In the genomic region with DNA sequence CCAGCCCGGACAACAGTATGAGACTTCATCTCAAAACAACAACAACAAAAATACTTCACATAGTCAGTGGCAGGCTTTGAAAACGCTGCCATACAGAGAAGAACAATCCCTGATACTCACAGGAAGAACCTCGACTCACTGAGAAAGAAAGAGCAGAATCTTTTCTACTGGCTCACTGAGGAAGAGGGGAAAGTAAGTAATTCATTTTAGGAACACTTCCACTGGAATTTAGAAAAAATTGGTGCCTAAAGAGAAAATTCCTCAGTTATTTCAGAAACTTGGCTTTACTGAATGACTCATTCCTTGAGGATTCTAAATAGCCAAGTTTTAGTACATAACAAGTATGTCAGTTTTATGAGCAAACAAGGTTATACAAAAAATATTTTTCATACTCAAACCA, we compare ENCODE assay signal across 10 cellular contexts. TPM values are rescaled to one million over a fixed set of nuclear protein-coding genes. Genes with fewer than 3 reads are reported as not detected.
DNase-seq lines count a peak whose midpoint lies in the region; ATAC-seq and TF ChIP-seq lines count a peak whose summit lies in the region.
"Had no signal": no experiment of that assay in that cellular context is flagged by ENCODE, and none has a peak within 500 bp of the region (broad histone marks: within the 10 kb centered on the region; RNA-seq: fewer than 3 reads in every experiment).

No MANE protein-coding gene starts in this region.

- peak overlapping the region; percentile 22; the same call in 1 of the 2 replicates for H2AFZ ChIP-seq in DND-41 (ENCODE audit: low read depth, low read length)
- no peak overlapping the region for H2AFZ ChIP-seq in Loucy (ENCODE audit: low read length)

- H3K27me3 ChIP-seq in DND-41 (ENCODE audit: insufficient read depth, low read length, poor library complexity) (no peaks in the 10 kb centered on the region), Loucy (ENCODE audit: insufficient read depth, low read length, poor library complexity, severe bottlenecking) (no peaks in the 10 kb centered on the region), endodermal cell (ENCODE audit: control insufficient read depth, insufficient read depth, low read length, poor library complexity, severe bottlenecking) (no peaks in the 10 kb centered on the region), sigmoid colon (no peaks in the 10 kb centered on the region)

- H3K27me3 Mint-ChIP-seq in endodermal cell (ENCODE audit: insufficient read depth) (no peaks in the 10 kb centered on the region), Calu3 (ENCODE audit: unreplicated experiment) (no peaks in the 10 kb centered on the region)

- H3K9ac ChIP-seq in DND-41 (ENCODE audit: low read depth, low read length), result peak overlapping the region; percentile 47
- H3K9ac ChIP-seq in Loucy (ENCODE audit: low read depth, low read length, poor library complexity, severe bottlenecking), result no peak overlapping the region
- H3K9ac ChIP-seq in endodermal cell (ENCODE audit: extremely low read depth, low read length, poor library complexity, severe bottlenecking), result no peak overlapping the region

- H3K4me3 Mint-ChIP-seq in endodermal cell (no peak overlapping the region), Calu3 (ENCODE audit: low read depth, unreplicated experiment) (no peak overlapping the region)

- TF ChIP-seq POLR2A in sigmoid colon (IDR thresholded peaks at IDR 0.05), result no peak

- H3K36me3 Mint-ChIP-seq in endodermal cell (ENCODE audit: low read depth), result peaks cover 45% of the 10 kb centered on the region
- peaks cover 5% of the 10 kb centered on the region for H3K36me3 Mint-ChIP-seq in Calu3 (ENCODE audit: insufficient read depth, unreplicated experiment)

- CTCF ChIA-PET in Calu3 (lab: Charles Lee), result no interaction called here

- peak overlapping the region; percentile 79 for H3K27ac ChIP-seq in DND-41 (ENCODE audit: low read length)
- H3K27ac ChIP-seq in endodermal cell (ENCODE audit: low read depth, low read length), result no peak overlapping the region
- H3K27ac ChIP-seq in sigmoid colon, result peak overlapping the region in 3 of 4 donors; percentile 21 to 63 (median 57)

- H3K9me2 ChIP-seq in Loucy (replicated peaks; ENCODE audit: low read depth, low read length), result no peaks in the 10 kb centered on the region

- H3K27ac Mint-ChIP-seq in endodermal cell, result peak overlapping the region; percentile 49
- H3K27ac Mint-ChIP-seq in Calu3 (ENCODE audit: unreplicated experiment), result no peak overlapping the region

- peak; percentile 17; the same call in 1 of the 3 replicates for ATAC-seq in DND-41 (ENCODE audit: insufficient read depth, low read depth)

- no TSS peak for BruUV-seq in Calu3 (replicated peaks; lab: Mats Ljungman, UMichigan)

- H3K36me3 ChIP-seq in DND-41 (ENCODE audit: insufficient read depth, low read length) (peaks cover 63% of the 10 kb centered on the region), Loucy (ENCODE audit: insufficient read depth, low read length) (peaks cover 20% of the 10 kb centered on the region; the same call in 1 of the 2 replicates), endodermal cell (ENCODE audit: control insufficient read depth, insufficient read depth, low read length) (peaks cover 75% of the 10 kb centered on the region), sigmoid colon (peaks cover 0 to 25% (median 6%) of the 10 kb centered on the region in 4 donors)

- DNase-seq in DND-41, result no peak
- no peak for DNase-seq in endodermal cell
- no peak for DNase-seq in sigmoid colon
- no peak for DNase-seq in Calu3
- no peak for DNase-seq in HUDEP-2 (lab: John Stamatoyannopoulos, UW; ENCODE audit: unreplicated experiment in 76 of 76)
- DNase-seq in NCI-H1105 treated with DMSO at 0.1 percent for 48 hours (lab: John Stamatoyannopoulos, UW), result no peak
- DNase-seq in cerebellum (ENCODE audit: low spot score), result no peak
- DNase-seq: caudate nucleus, NCI-H2029 had no signal

- intact Hi-C loops in sigmoid colon (cut with DNase I), result loop anchor here (5.0 kb wide), 1 partner anchor 415 kb away; no protein-coding TSS in a partner anchor
- intact Hi-C loops in Calu3 (cut with micrococcal nuclease; ENCODE audit: unreplicated experiment), result loop anchor here (5.0 kb wide), 1 partner anchor 145 kb away; the partner anchor contains the start of gene GAB2

- H3K4me1 Mint-ChIP-seq in endodermal cell (peaks cover 21% of the 10 kb centered on the region), Calu3 (ENCODE audit: low read depth, unreplicated experiment) (no peaks in the 10 kb centered on the region)

- H3K79me2 ChIP-seq in DND-41 (ENCODE audit: insufficient read depth, low read length) (peaks cover 64% of the 10 kb centered on the region), Loucy (ENCODE audit: insufficient read depth, low read length) (peaks cover 35% of the 10 kb centered on the region)

- no peaks in the 10 kb centered on the region for H3K9me3 Mint-ChIP-seq in endodermal cell
- no peaks in the 10 kb centered on the region for H3K9me3 Mint-ChIP-seq in Calu3 (ENCODE audit: low read depth, unreplicated experiment)

- no peaks in the 10 kb centered on the region; the same call in 1 of the 2 replicates for H3F3A ChIP-seq in Loucy (ENCODE audit: low read depth)

- H3K9me3 ChIP-seq in DND-41 (ENCODE audit: insufficient read depth, low read length, severe bottlenecking) (no peaks in the 10 kb centered on the region), Loucy (ENCODE audit: insufficient read depth, low read depth, low read length) (no peaks in the 10 kb centered on the region), endodermal cell (ENCODE audit: control insufficient read depth, low read length) (no peaks in the 10 kb centered on the region), sigmoid colon (no peaks in the 10 kb centered on the region)

- H3K4me2 ChIP-seq in DND-41 (ENCODE audit: insufficient read depth, low read length), result peak overlapping the region; percentile 51; the same call in 1 of the 2 replicates
- peak overlapping the region; percentile 19 for H3K4me2 ChIP-seq in Loucy (ENCODE audit: low read depth, low read length, poor library complexity, severe bottlenecking)

- TF ChIP-seq CTCF in DND-41 (IDR thresholded peaks at IDR 0.05; ENCODE audit: borderline replicate concordance, extremely low read depth, low read length, poor library complexity, severe bottlenecking) (no peak), Loucy (conservative IDR thresholded peaks at IDR 0.05; ENCODE audit: low read length) (no peak), endodermal cell (conservative IDR thresholded peaks at IDR 0.05) (no peak), sigmoid colon (IDR thresholded peaks at IDR 0.05) (no peak), Calu3 (IDR thresholded peaks at IDR 0.05; ENCODE audit: unreplicated experiment) (no peak)

- peaks cover 60% of the 10 kb centered on the region for H3K4me1 ChIP-seq in DND-41 (ENCODE audit: insufficient read depth, low read length)
- peaks cover 34% of the 10 kb centered on the region for H3K4me1 ChIP-seq in Loucy (ENCODE audit: insufficient read depth, low read length, poor library complexity, severe bottlenecking)
- H3K4me1 ChIP-seq in endodermal cell (ENCODE audit: control insufficient read depth, insufficient read depth, low read length), result peaks cover 3% of the 10 kb centered on the region
- peaks cover 0 to 25% (median 18%) of the 10 kb centered on the region in 4 donors for H3K4me1 ChIP-seq in sigmoid colon

- no peak overlapping the region; a peak in 1 of 4 replicates for H3K4me3 ChIP-seq in DND-41 (ENCODE audit: low read depth in 1 of 2, low read length in 2 of 2)
- H3K4me3 ChIP-seq in Loucy (ENCODE audit: low read length, poor library complexity, severe bottlenecking), result no peak overlapping the region
- H3K4me3 ChIP-seq in endodermal cell (ENCODE audit: low read length), result no peak overlapping the region
- H3K4me3 ChIP-seq in sigmoid colon, result no peak overlapping the region

- no peaks in the 10 kb centered on the region for H4K20me1 ChIP-seq in DND-41 (ENCODE audit: insufficient read depth, low read length)
- peaks cover 9% of the 10 kb centered on the region for H4K20me1 ChIP-seq in Loucy (ENCODE audit: insufficient read depth, low read length, poor library complexity, severe bottlenecking)

- no peak for TF ChIP-seq EP300 in sigmoid colon (IDR thresholded peaks at IDR 0.05)

- 89% methylated on average over 3 of the region's 3 CpGs; no CpG with 5 or more reads in 1 of the 2 experiments for WGBS in endodermal cell (ENCODE audit: insufficient coverage in 1 of 2, insufficient read length in 1 of 2), 2 experiments
- WGBS in sigmoid colon, 2 donors, result 40 to 42% methylated on average over 3 of the region's 3 CpGs

RNA-seq across cellular contexts. Expression of gene NARS2, which starts 12.3 kb away (rescaled TPM):
- 10 to 100 TPM; 45.8 to 53.7 TPM for total RNA-seq in endodermal cell
- polyA plus RNA-seq in endodermal cell (2013, experiment 1 of 2), result 47.8 TPM
- polyA plus RNA-seq in endodermal cell (2013, experiment 2 of 2), result 48.5 TPM
- total RNA-seq in sigmoid colon, result 10 to 100 TPM in 3 of 4 donors, 1 to 10 TPM in 1; 7.8 to 15.5 (median 13.6) TPM
- 10 to 100 TPM in 2 of 3 donors, 1 to 10 TPM in 1; 9.0 to 22.2 (median 13.6) TPM for polyA plus RNA-seq in sigmoid colon
- total RNA-seq in Calu3 (2022), result 17.8 and 20.2 TPM in 2 replicates
- total RNA-seq in cerebellum, result 32.9 TPM
